ENCODE assay signal across 1 cellular context in the genomic region with DNA sequence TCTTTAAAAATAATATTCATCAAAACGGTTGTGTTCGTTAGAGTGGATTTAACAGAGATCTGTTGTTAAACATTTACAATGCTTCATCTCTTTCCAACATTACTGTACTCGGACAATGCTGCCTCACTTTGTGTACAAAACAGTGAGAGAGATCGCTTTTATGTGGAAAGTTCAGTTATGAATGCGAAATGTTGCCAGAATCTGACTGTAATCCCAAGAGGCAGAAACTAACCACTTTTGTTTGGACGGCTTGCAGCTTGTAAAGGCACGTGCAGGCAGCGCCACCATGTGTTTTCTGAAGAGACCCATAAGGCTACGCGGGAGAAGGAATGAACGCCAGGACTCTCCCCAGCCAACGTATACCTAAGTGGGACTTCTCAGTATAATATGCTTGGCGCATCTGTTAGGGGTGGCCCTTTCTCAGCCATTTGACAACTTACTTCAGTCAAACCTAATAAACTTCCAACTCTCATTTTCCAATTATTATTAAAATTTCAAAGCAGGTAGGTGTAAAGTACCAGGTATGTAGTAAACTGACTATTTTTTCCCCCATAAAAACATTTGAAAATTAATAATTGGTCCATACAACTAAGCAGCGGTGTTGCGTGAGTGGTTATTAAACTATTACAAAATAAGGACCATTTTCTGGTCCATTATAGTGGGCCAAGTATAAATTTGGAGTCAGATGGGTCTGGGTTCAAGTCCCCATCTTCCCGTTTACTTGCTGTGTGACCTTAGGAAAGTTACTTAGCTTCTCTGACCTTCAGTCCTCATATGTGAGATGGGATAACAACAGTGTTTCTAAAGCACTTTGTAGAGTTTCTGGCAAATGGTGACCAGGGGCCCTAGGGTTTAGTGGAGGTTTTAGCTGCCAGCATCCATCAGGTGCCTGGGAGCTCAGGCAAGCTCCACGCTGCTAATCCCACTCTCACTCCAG.
A peak's percentile ranks its signal among the peaks of the same experiment; 100 is the strongest.
TF ChIP-seq lines count a peak whose summit lies in the region.

No MANE protein-coding gene starts in this region.

TF ChIP-seq in HepG2, 621 proteins besides CTCF, POLR2A, EP300 and RAD21 (continued from another document):
- TF ChIP-seq FOSL2 (CRISPR knock-in tag; IDR thresholded peaks at IDR 0.05) = 0 out of 2 replicates have a peak, but pooled peaks have one; percentile 9
- TF ChIP-seq SMC3 (IDR thresholded peaks at IDR 0.05; ENCODE audit: low read length) = peak; percentile 83
- TF ChIP-seq, protein P1, sequence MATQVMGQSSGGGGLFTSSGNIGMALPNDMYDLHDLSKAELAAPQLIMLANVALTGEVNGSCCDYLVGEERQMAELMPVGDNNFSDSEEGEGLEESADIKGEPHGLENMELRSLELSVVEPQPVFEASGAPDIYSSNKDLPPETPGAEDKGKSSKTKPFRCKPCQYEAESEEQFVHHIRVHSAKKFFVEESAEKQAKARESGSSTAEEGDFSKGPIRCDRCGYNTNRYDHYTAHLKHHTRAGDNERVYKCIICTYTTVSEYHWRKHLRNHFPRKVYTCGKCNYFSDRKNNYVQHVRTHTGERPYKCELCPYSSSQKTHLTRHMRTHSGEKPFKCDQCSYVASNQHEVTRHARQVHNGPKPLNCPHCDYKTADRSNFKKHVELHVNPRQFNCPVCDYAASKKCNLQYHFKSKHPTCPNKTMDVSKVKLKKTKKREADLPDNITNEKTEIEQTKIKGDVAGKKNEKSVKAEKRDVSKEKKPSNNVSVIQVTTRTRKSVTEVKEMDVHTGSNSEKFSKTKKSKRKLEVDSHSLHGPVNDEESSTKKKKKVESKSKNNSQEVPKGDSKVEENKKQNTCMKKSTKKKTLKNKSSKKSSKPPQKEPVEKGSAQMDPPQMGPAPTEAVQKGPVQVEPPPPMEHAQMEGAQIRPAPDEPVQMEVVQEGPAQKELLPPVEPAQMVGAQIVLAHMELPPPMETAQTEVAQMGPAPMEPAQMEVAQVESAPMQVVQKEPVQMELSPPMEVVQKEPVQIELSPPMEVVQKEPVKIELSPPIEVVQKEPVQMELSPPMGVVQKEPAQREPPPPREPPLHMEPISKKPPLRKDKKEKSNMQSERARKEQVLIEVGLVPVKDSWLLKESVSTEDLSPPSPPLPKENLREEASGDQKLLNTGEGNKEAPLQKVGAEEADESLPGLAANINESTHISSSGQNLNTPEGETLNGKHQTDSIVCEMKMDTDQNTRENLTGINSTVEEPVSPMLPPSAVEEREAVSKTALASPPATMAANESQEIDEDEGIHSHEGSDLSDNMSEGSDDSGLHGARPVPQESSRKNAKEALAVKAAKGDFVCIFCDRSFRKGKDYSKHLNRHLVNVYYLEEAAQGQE (IDR thresholded peaks at IDR 0.05; ENCODE audit: borderline replicate concordance in 1 of 2, low read depth in 1 of 2, low read length in 2 of 2) = no peak
- TF ChIP-seq ZNF224 (CRISPR knock-in tag; IDR thresholded peaks at IDR 0.05) = no peak
- no peak for TF ChIP-seq ZNF777 (CRISPR knock-in tag; IDR thresholded peaks at IDR 0.05)
- no peak for TF ChIP-seq ZNF256 (CRISPR knock-in tag; conservative IDR thresholded peaks at IDR 0.05)
- TF ChIP-seq DNMT3B (CRISPR knock-in tag; conservative IDR thresholded peaks at IDR 0.05) = 0 out of 2 replicates have a peak, but pooled peaks have one; percentile 31
- TF ChIP-seq RBFOX2 (IDR thresholded peaks at IDR 0.05; ENCODE audit: low read depth, low read length) = no peak
- TF ChIP-seq HMGA1 (CRISPR knock-in tag; conservative IDR thresholded peaks at IDR 0.05) = no peak
- TF ChIP-seq BHLHE40 (IDR thresholded peaks at IDR 0.05; ENCODE audit: low read length) = peak; percentile 92
- TF ChIP-seq ZNF335 (CRISPR knock-in tag; IDR thresholded peaks at IDR 0.05) = no peak
- no peak for TF ChIP-seq ZNF383 (CRISPR knock-in tag; IDR thresholded peaks at IDR 0.05; ENCODE audit: borderline replicate concordance)
- TF ChIP-seq XRCC5 (optimal IDR thresholded peaks at IDR 0.05; ENCODE audit: low read length) = peak; percentile 44
- TF ChIP-seq ZFP36L1 (CRISPR knock-in tag; IDR thresholded peaks at IDR 0.05) = no peak
- TF ChIP-seq STAG1 (CRISPR knock-in tag; IDR thresholded peaks at IDR 0.05) = peak; percentile 97
- TF ChIP-seq MNT (IDR thresholded peaks at IDR 0.05) = peak; percentile 50; the same call in 1 of the 2 replicates
- TF ChIP-seq ZNF24 (IDR thresholded peaks at IDR 0.05) = no peak
- peak; percentile 21; the same call in 1 of the 2 replicates for TF ChIP-seq GATAD2A (CRISPR knock-in tag; IDR thresholded peaks at IDR 0.05)
- no peak for TF ChIP-seq UBTF (CRISPR knock-in tag; IDR thresholded peaks at IDR 0.05)
- TF ChIP-seq ZBTB26 (CRISPR knock-in tag; IDR thresholded peaks at IDR 0.05; ENCODE audit: borderline replicate concordance) = no peak
- no peak for TF ChIP-seq ZBTB49 (CRISPR knock-in tag; IDR thresholded peaks at IDR 0.05; ENCODE audit: borderline replicate concordance)
- TF ChIP-seq CHD2 (IDR thresholded peaks at IDR 0.05; ENCODE audit: low read depth, low read length) = no peak
- TF ChIP-seq SUZ12 (IDR thresholded peaks at IDR 0.05; ENCODE audit: low read depth, low read length) = peak; percentile 19; the same call in 1 of the 2 replicates
- TF ChIP-seq ZSCAN25 (CRISPR knock-in tag; IDR thresholded peaks at IDR 0.05) = no peak
